ENCODE assay signal across 15 cellular contexts in the genomic region with DNA sequence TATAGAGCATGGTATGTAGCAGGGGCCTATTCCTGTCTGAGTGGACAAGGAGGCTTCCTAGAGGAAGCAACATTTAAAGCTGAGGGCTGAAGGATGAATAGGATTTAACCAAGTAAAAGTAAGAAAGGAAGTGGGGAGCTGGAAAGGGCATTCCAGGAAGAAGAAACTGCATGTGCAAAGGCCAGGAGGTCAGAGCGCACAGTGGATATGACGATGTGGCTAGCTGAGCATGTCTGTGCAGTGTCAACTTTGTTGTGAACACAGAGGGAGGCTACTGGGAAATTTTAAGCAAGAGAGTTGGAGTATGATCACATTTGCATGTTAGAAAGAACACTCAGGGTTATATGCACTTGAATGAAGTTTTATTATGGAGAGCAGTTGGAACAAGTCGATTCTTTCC. TPM values are rescaled to one million over a fixed set of nuclear protein-coding genes. Genes with fewer than 3 reads are reported as not detected.
DNase-seq lines count a peak whose midpoint lies in the region; ATAC-seq lines count a peak whose summit lies in the region.
"Had no signal": no experiment of that assay in that cellular context is flagged by ENCODE, and none has a peak within 500 bp of the region (broad histone marks: within the 10 kb centered on the region; RNA-seq: fewer than 3 reads in every experiment).

No MANE protein-coding gene starts in this region.

- DNase-seq in stimulated activated naive CD8-positive, alpha-beta T cell treated with anti-CD3 and anti-CD28 coated beads, Interleukin-15, Interleukin-2, amounts not matched to agents 100 U/mL and 50 U/mL, for 24 hours: no peak
- no peak for DNase-seq in effector memory CD4-positive, alpha-beta T cell
- no peak for DNase-seq in naive thymus-derived CD8-positive, alpha-beta T cell
- DNase-seq in G401 (ENCODE audit: low spot score) (no peak), activated gamma-delta T cell treated with Interleukin-2 at 50 U/mL for 16 hours (no peak)
- DNase-seq in activated CD4-positive, alpha-beta T cell treated with anti-CD3 and anti-CD28 coated beads, Interleukin-2, amount 50 U/mL, for 1 hour: no peak
- DNase-seq: activated CD4-positive, CD25-positive, alpha-beta regulatory T cell; cerebellar nuclear complex; head of caudate nucleus; islet precursor cell; NCI-H1930; NCI-H524; PC-3 had no signal

- POLR2A ChIA-PET in naive thymus-derived CD8-positive, alpha-beta T cell (lab: Charles Lee): interaction anchor here (0.6 to 3.5 kb wide), 3 partner anchors 28 to 238 kb away, joined by 3 to 24 read pairs (median 3); a partner anchor contains a TSS

- H3K4me3 ChIP-seq in effector memory CD4-positive, alpha-beta T cell (ENCODE audit: insufficient read depth, low read depth, low read length, poor library complexity, severe bottlenecking): no peak overlapping the region

- no peaks in the 10 kb centered on the region for H3K36me3 ChIP-seq in effector memory CD4-positive, alpha-beta T cell (ENCODE audit: control insufficient read depth, insufficient read depth, low read length)

- peaks cover 61% of the 10 kb centered on the region for H3K4me1 Mint-ChIP-seq in stimulated activated naive CD8-positive, alpha-beta T cell treated with anti-CD3 and anti-CD28 coated beads, Interleukin-15, Interleukin-2, amounts not matched to agents 100 ng/mL and 50 ng/mL, for 24 hours (ENCODE audit: low read depth)
- peaks cover 22 to 71% (median 48%) of the 10 kb centered on the region in 4 donors for H3K4me1 Mint-ChIP-seq in naive thymus-derived CD8-positive, alpha-beta T cell

- peaks cover 37% of the 10 kb centered on the region for H3K4me1 ChIP-seq in effector memory CD4-positive, alpha-beta T cell (ENCODE audit: control insufficient read depth, insufficient read depth, low read length, poor library complexity, severe bottlenecking)

- H3K4me3 Mint-ChIP-seq in stimulated activated naive CD8-positive, alpha-beta T cell treated with anti-CD3 and anti-CD28 coated beads, Interleukin-15, Interleukin-2, amounts not matched to agents 100 ng/mL and 50 ng/mL, for 24 hours: no peak overlapping the region
- H3K4me3 Mint-ChIP-seq in naive thymus-derived CD8-positive, alpha-beta T cell: peak overlapping the region in 5 of 10 donors; percentile 7 to 62 (median 42)

- no peak for ATAC-seq in stimulated activated naive CD8-positive, alpha-beta T cell treated with anti-CD3 and anti-CD28 coated beads, Interleukin-15, Interleukin-2, amounts not matched to agents 100 U/mL and 50 U/mL, for 24 hours
- no peak for ATAC-seq in naive thymus-derived CD8-positive, alpha-beta T cell
- no peak for ATAC-seq in GM21381 (IDR thresholded peaks at IDR 0.05; ENCODE audit: unreplicated experiment)
- ATAC-seq: PC-3 had no signal

- H3K36me3 Mint-ChIP-seq in stimulated activated naive CD8-positive, alpha-beta T cell treated with anti-CD3 and anti-CD28 coated beads, Interleukin-15, Interleukin-2, amounts not matched to agents 100 ng/mL and 50 ng/mL, for 24 hours (ENCODE audit: low read depth): no peaks in the 10 kb centered on the region
- H3K36me3 Mint-ChIP-seq in naive thymus-derived CD8-positive, alpha-beta T cell: no peaks in the 10 kb centered on the region

- in situ Hi-C loops in G401 (cut with HindIII; ENCODE audit: low sequenced_read_pairs): no loop called here

- no peaks in the 10 kb centered on the region for H3K27me3 Mint-ChIP-seq in stimulated activated naive CD8-positive, alpha-beta T cell treated with anti-CD3 and anti-CD28 coated beads, Interleukin-15, Interleukin-2, amounts not matched to agents 100 ng/mL and 50 ng/mL, for 24 hours
- H3K27me3 Mint-ChIP-seq in naive thymus-derived CD8-positive, alpha-beta T cell: no peaks in the 10 kb centered on the region

- peak overlapping the region; percentile 65 for H3K27ac ChIP-seq in effector memory CD4-positive, alpha-beta T cell (ENCODE audit: insufficient read depth, low read length, poor library complexity, severe bottlenecking)

- H3K27ac Mint-ChIP-seq in stimulated activated naive CD8-positive, alpha-beta T cell treated with anti-CD3 and anti-CD28 coated beads, Interleukin-15, Interleukin-2, amounts not matched to agents 100 ng/mL and 50 ng/mL, for 24 hours: peak overlapping the region; percentile 12
- peak overlapping the region; percentile 65 to 93 (median 86) for H3K27ac Mint-ChIP-seq in naive thymus-derived CD8-positive, alpha-beta T cell

- no peaks in the 10 kb centered on the region for H3K9me3 Mint-ChIP-seq in stimulated activated naive CD8-positive, alpha-beta T cell treated with anti-CD3 and anti-CD28 coated beads, Interleukin-15, Interleukin-2, amounts not matched to agents 100 ng/mL and 50 ng/mL, for 24 hours
- H3K9me3 Mint-ChIP-seq in naive thymus-derived CD8-positive, alpha-beta T cell: no peaks in the 10 kb centered on the region

- no peaks in the 10 kb centered on the region for H3K9me3 ChIP-seq in effector memory CD4-positive, alpha-beta T cell (ENCODE audit: control insufficient read depth, low read length)

- H3K27me3 ChIP-seq in effector memory CD4-positive, alpha-beta T cell (replicated peaks; ENCODE audit: control insufficient read depth, insufficient read depth, low read length, poor library complexity, severe bottlenecking): no peaks in the 10 kb centered on the region

RNA-seq across cellular contexts. Expression of a gene that starts 28.6 kb away (rescaled TPM):
- total RNA-seq in naive thymus-derived CD8-positive, alpha-beta T cell: 10 to 100 TPM; 38.2 to 40.0 TPM
- polyA plus RNA-seq in naive thymus-derived CD8-positive, alpha-beta T cell: 10 to 100 TPM; 30.7 to 59.4 (median 32.0) TPM
- 6.7 and 7.9 TPM in 2 replicates for total RNA-seq in G401 (2014; rRNA removed; shearing (Covaris generic))
